Comparison of ENCODE assay signal across 21 cellular contexts in genomic region chr7:149731207-149731955, GRCh38. TPM values are rescaled to one million over a fixed set of nuclear protein-coding genes. Genes with fewer than 3 reads are reported as not detected.
DNase-seq lines count a peak whose midpoint lies in the region; ATAC-seq and TF ChIP-seq lines count a peak whose summit lies in the region.
"Had no signal": no experiment of that assay in that cellular context is flagged by ENCODE, and none has a peak within 500 bp of the region (broad histone marks: within the 10 kb centered on the region; RNA-seq: fewer than 3 reads in every experiment).

No MANE protein-coding gene starts in this region.

- H3K4me1 ChIP-seq in upper lobe of right lung = no peaks in the 10 kb centered on the region

- H3K36me3 ChIP-seq in upper lobe of right lung = peaks cover 27% of the 10 kb centered on the region

- no peaks in the 10 kb centered on the region for H3K27me3 ChIP-seq in upper lobe of right lung

- no peak overlapping the region for H3K27ac ChIP-seq in coronary artery
- no peak overlapping the region for H3K27ac ChIP-seq in upper lobe of right lung
- H3K27ac ChIP-seq: PC-9, RWPE1 had no signal

- intact Hi-C loops in cardiac septum (cut with DNase I) (no loop called here), left ventricle myocardium superior (cut with micrococcal nuclease) (no loop called here), posterior vena cava (cut with DNase I) (no loop called here), upper lobe of right lung (cut with DNase I) (no loop called here)

- DNase-seq in cardiac septum (ENCODE audit: low spot score) (peak; percentile 61), left ventricle myocardium superior (no peak), coronary artery (ENCODE audit: low spot score) (peak; percentile 53), posterior vena cava (ENCODE audit: low spot score) (peak; percentile 67), upper lobe of right lung (peak; percentile 56), A172 (ENCODE audit: low spot score) (no peak)
- DNase-seq in stimulated activated CD4-positive, alpha-beta T cell treated with anti-CD3 and anti-CD28 coated beads, Interleukin-12 subunit alpha, Interleukin-12 subunit beta, amount 100 ng/mL, for 4 hours = no peak
- DNase-seq: CD4-positive, CD25-positive, alpha-beta regulatory T cell; COR-L47; DMS 273 treated with DMSO at 0.1 percent for 48 hours; DND-41; HCEC 1CT; KBM-7; NCI-H1105 treated with DMSO at 0.1 percent for 48 hours; NCI-H1694; NCI-H510A; NCI-H748 treated with DMSO at 0.1 percent for 48 hours had no signal

- no peak overlapping the region for H3K4me3 ChIP-seq in coronary artery
- H3K4me3 ChIP-seq in upper lobe of right lung = no peak overlapping the region
- H3K4me3 ChIP-seq: PC-9 had no signal

- no peak for ATAC-seq in left ventricle myocardium superior
- ATAC-seq in upper lobe of right lung = no peak
- ATAC-seq in HG03097 (IDR thresholded peaks at IDR 0.05; ENCODE audit: low FRiP score, unreplicated experiment) = no peak

- TF ChIP-seq CTCF in coronary artery (IDR thresholded peaks at IDR 0.05) (no peak), upper lobe of right lung (IDR thresholded peaks at IDR 0.05) (no peak)

- no peaks in the 10 kb centered on the region for H3K9me3 ChIP-seq in upper lobe of right lung
- H3K9me3 ChIP-seq: BE2C had no signal

RNA-seq across cellular contexts. Expression of gene ZNF467, which starts 42.0 kb away (rescaled TPM):
- total RNA-seq in cardiac septum = 7.0 TPM
- total RNA-seq in left ventricle myocardium superior = 7.8 TPM
- total RNA-seq in posterior vena cava = 10 to 100 TPM; 10.9 to 12.0 TPM
- total RNA-seq in upper lobe of right lung = 35.3 TPM
- total RNA-seq in A172 (2014; rRNA removed; shearing (Covaris generic)) = not detected in 2 replicates

Comparison
In these comparisons a context has a peak if more than half of its experiments do, and no peak if none do; other contexts are left out.
1. DNase-seq: peak in cardiac septum (single experiment), coronary artery (single experiment), posterior vena cava (single experiment) and upper lobe of right lung (single experiment); none in left ventricle myocardium superior (single experiment), stimulated activated CD4-positive, alpha-beta T cell treated with anti-CD3 and anti-CD28 coated beads, Interleukin-12 subunit alpha, Interleukin-12 subunit beta, amount 100 ng/mL, for 4 hours (single experiment) and A172 (single experiment).